ENCODE assay signal across 8 cellular contexts in the genomic region with DNA sequence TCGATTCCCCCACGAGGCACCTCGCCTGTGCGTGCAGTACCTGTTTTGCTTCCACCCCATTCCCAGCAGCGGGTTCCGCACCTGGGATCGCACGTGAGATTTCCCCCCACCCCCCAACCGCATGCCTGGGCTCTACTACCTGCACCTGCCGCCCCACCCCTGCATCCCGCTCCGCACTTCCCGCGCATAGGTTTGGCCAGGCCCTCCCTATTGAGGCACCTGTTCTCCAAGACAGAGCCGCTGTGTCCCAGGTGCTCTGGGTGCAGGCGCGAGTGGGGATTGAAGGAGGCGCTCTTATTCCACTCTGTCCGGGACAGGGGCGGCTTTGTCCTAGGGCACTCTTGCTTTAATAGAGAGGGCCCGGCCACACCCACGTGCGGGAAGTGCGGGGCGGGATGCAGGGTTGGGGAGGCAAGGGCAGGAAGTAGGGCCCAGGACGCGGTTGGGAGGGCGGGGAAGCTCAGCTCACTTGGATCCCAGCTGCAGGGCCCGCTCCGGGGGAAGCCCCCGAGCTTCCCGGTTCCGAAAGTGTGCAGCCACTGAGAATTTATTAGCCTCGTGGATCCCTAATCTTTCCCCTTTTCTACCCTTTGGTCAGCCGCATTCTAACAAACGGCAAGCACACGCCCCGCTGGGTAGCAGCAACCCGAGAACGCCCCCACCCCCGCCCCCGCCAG. TPM values are rescaled to one million over a fixed set of nuclear protein-coding genes. Genes with fewer than 3 reads are reported as not detected.
DNase-seq lines count a peak whose midpoint lies in the region; ATAC-seq and TF ChIP-seq lines count a peak whose summit lies in the region.

No MANE protein-coding gene starts in this region.

- peak; percentile 71 for DNase-seq in activated effector memory CD4-positive, alpha-beta T cell treated with anti-CD3 and anti-CD28 coated beads, Interleukin-2, amount 50 U/mL, for 16 hours
- no peak for DNase-seq in activated effector memory CD4-positive, alpha-beta T cell treated with Interleukin-2 at 50 U/mL for 16 hours
- DNase-seq in RKO (ENCODE audit: low spot score) (peak; percentile 61), aorta (peak; percentile 73 to 80), putamen (ENCODE audit: low spot score) (no peak)

- no peaks in the 10 kb centered on the region for H3K4me1 ChIP-seq in ectodermal cell (ENCODE audit: control insufficient read depth, insufficient read depth, low read length)
- peaks cover 15% of the 10 kb centered on the region for H3K4me1 ChIP-seq in mononuclear cell (ENCODE audit: insufficient read depth, low read length)
- no peaks in the 10 kb centered on the region for H3K4me1 ChIP-seq in aorta (ENCODE audit: control insufficient read depth in 1 of 2, insufficient read depth in 2 of 2, low read length in 2 of 2)

- peaks cover 56% of the 10 kb centered on the region for H3K27me3 ChIP-seq in ectodermal cell (ENCODE audit: control insufficient read depth, insufficient read depth, low read length, poor library complexity, severe bottlenecking)
- H3K27me3 ChIP-seq in mononuclear cell (ENCODE audit: insufficient read depth, low read length): peaks cover 27% of the 10 kb centered on the region
- no peaks in the 10 kb centered on the region for H3K27me3 ChIP-seq in aorta (ENCODE audit: control insufficient read depth in 1 of 2, insufficient read depth in 2 of 2, low read length in 1 of 2)

- H3K4me3 ChIP-seq in ectodermal cell (ENCODE audit: insufficient read depth, low read depth, low read length) (peak overlapping the region; percentile 48), mononuclear cell (ENCODE audit: low read length) (peak overlapping the region; percentile 52), aorta (ENCODE audit: low read length in 2 of 2) (peak overlapping the region; percentile 70 to 88)

- ATAC-seq in aorta (ENCODE audit: low FRiP score): peak; percentile 30
- ATAC-seq in GM18505 (IDR thresholded peaks at IDR 0.05; ENCODE audit: unreplicated experiment): no peak

- no peak for TF ChIP-seq POLR2A in GM18505 (IDR thresholded peaks at IDR 0.05; ENCODE audit: borderline replicate concordance, extremely low read depth, insufficient read depth, insufficient read length)

- intact Hi-C loops in aorta (cut with DNase I): loop anchor here in 1 of 2 donors (5.0 kb wide), 1 partner anchor 34 kb away; no protein-coding TSS in a partner anchor

- 17 to 19% methylated on average over 42 of the region's 42 CpGs for WGBS in ectodermal cell, 2 experiments
- 12 to 13% methylated on average over 42 of the region's 42 CpGs for WGBS in aorta, 2 donors

- H3K27ac ChIP-seq in ectodermal cell (ENCODE audit: insufficient read depth, low read depth, low read length, poor library complexity, severe bottlenecking) (no peak overlapping the region), aorta (ENCODE audit: low read depth in 1 of 2, low read length in 2 of 2) (peak overlapping the region in 1 of 2 donors; percentile 18)

- no peaks in the 10 kb centered on the region for H3K36me3 ChIP-seq in ectodermal cell (ENCODE audit: control insufficient read depth, insufficient read depth, low read length)
- H3K36me3 ChIP-seq in aorta (ENCODE audit: control insufficient read depth in 1 of 2, insufficient read depth in 2 of 2, low read length in 1 of 2): no peaks in the 10 kb centered on the region

- no peaks in the 10 kb centered on the region for H3K9me3 ChIP-seq in ectodermal cell (ENCODE audit: control insufficient read depth, low read length)
- no peaks in the 10 kb centered on the region for H3K9me3 ChIP-seq in mononuclear cell (ENCODE audit: low read depth, low read length)
- no peaks in the 10 kb centered on the region for H3K9me3 ChIP-seq in aorta (ENCODE audit: control insufficient read depth, low read length)

RNA-seq across cellular contexts. Expression of a gene that starts 0.7 kb away (rescaled TPM):
- 0.35 TPM for polyA plus RNA-seq in ectodermal cell (2013, experiment 1 of 4)
- polyA plus RNA-seq in ectodermal cell (2013, experiment 2 of 4): 0.59 TPM
- polyA plus RNA-seq in ectodermal cell (2013, experiment 3 of 4): 0.16 TPM
- 0.65 TPM for polyA plus RNA-seq in ectodermal cell (2013, experiment 4 of 4)
- under 0.01 TPM for total RNA-seq in mononuclear cell
- total RNA-seq in aorta: 1 to 10 TPM; 1.7 to 4.4 TPM
- polyA plus RNA-seq in aorta: 1 to 10 TPM in 1 of 2 donors, under 1 TPM in 1; 0.90 to 3.8 TPM

RNA-seq across cellular contexts. Expression of a gene that starts 56.9 kb away (rescaled TPM):
- polyA plus RNA-seq in ectodermal cell (2013, experiment 1 of 4): 107 TPM
- polyA plus RNA-seq in ectodermal cell (2013, experiment 2 of 4): 96.4 TPM
- 82.7 TPM for polyA plus RNA-seq in ectodermal cell (2013, experiment 3 of 4)
- 79.6 TPM for polyA plus RNA-seq in ectodermal cell (2013, experiment 4 of 4)
- total RNA-seq in mononuclear cell: 198 TPM
- total RNA-seq in aorta: 10 to 100 TPM; 62.6 to 84.3 TPM
- polyA plus RNA-seq in aorta: 10 to 100 TPM; 38.1 to 99.3 TPM

RNA-seq across cellular contexts. Expression of a gene that starts 57.5 kb away (rescaled TPM):
- polyA plus RNA-seq in ectodermal cell (2013, experiment 1 of 4): 77.9 TPM
- 77.1 TPM for polyA plus RNA-seq in ectodermal cell (2013, experiment 2 of 4)
- 74.6 TPM for polyA plus RNA-seq in ectodermal cell (2013, experiment 3 of 4)
- 83.0 TPM for polyA plus RNA-seq in ectodermal cell (2013, experiment 4 of 4)
- total RNA-seq in mononuclear cell: 18.1 TPM
- total RNA-seq in aorta: 10 to 100 TPM; 29.6 to 39.4 TPM
- polyA plus RNA-seq in aorta: 10 to 100 TPM; 21.6 to 27.2 TPM

Comparison
In these comparisons a context has a peak if more than half of its experiments do, and no peak if none do; other contexts are left out.
1. DNase-seq: peak in activated effector memory CD4-positive, alpha-beta T cell treated with anti-CD3 and anti-CD28 coated beads, Interleukin-2, amount 50 U/mL, for 16 hours (single experiment), RKO (single experiment) and aorta (2 of 2); none in activated effector memory CD4-positive, alpha-beta T cell treated with Interleukin-2 at 50 U/mL for 16 hours (single experiment) and putamen (single experiment).
2. Peak in every context shown above with its lines, with median percentiles within 50 percentile points of each other: H3K4me3 ChIP-seq.